ENCODE assay signal across 20 cellular contexts in the genomic region with DNA sequence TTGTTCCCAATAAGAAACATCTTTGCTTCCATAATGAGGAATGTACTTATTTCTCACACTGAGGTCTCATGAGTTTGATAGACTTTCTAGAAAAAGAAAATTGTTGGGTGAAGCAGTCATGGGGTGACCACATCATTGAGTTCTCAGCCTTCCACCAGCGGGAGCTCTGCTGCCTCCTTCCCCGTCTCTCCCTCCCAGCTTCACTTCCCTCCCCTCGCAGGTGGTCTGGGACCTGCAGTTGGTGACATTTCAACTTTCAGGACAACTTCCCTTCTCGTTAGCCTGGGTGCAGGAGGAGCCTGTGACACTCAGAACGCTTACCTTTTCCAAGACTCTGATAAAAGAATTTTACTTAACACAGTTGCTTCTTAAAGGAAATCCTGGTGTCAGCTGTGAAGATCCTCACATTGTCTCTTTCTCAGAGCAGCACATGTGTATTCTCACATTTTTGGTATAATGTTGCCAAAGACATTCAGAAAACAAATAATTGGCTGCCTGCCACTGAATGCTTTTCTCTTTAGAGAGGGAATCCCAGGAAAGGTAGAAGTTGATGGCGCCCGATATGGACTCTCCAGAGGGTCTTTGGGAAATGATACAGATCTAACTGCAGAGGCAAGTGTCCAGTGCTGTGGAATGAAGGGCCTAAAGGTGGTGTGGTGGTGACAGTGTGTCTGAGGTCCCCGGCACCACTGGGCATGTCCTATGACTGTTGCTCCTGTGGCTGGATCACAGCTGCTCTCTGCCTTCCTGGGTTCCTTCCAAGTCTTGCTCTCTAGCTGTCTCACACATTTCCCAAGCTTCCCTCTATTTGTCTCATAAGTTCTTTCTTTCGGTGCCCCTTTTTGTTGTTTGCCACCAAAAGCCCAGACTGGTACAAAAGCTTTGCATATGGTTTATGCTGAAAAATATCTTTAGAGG.
"Had no signal": no experiment of that assay in that cellular context is flagged by ENCODE, and none has a peak within 500 bp of the region (broad histone marks: within the 10 kb centered on the region; RNA-seq: fewer than 3 reads in every experiment).

No MANE protein-coding gene starts in this region.

- H3K4me1 ChIP-seq: gastrocnemius medialis, stomach, tibial nerve had no signal

- H3K4me3 ChIP-seq: gastrocnemius medialis, stomach, suprapubic skin, tibial nerve had no signal

- H3K27me3 ChIP-seq: gastrocnemius medialis, stomach, suprapubic skin, tibial nerve had no signal

- DNase-seq: activated T-cell treated with anti-CD3 and anti-CD28 coated beads, Interleukin-2, amount 50 U/mL, for 1 hour; aorta; central memory CD4-positive, alpha-beta T cell; effector memory CD4-positive, alpha-beta T cell; head of caudate nucleus; islet precursor cell; left cardiac atrium; posterior cingulate gyrus; stimulated activated CD4-positive, alpha-beta T cell treated with anti-CD3 and anti-CD28 coated beads, Interleukin-2, amount 100 ng/mL, for 24 hours; stomach; T-cell; T-helper 9 cell had no signal

- H3K36me3 ChIP-seq: gastrocnemius medialis, stomach, suprapubic skin, tibial nerve had no signal

- H3K9me3 ChIP-seq: gastrocnemius medialis, stomach, suprapubic skin, tibial nerve had no signal

- ATAC-seq: activated naive CD4-positive, alpha-beta T cell treated with anti-CD3 and anti-CD28 coated beads, Interleukin-2, amount 50 U/mL, for 72 hours; activated T-helper 17 cell treated with anti-CD3 and anti-CD28 coated beads, Interleukin-2, amount 50 U/mL, for 72 hours; esophagus mucosa; stimulated activated effector memory CD8-positive, alpha-beta T cell treated with anti-CD3 and anti-CD28 coated beads, Interleukin-12 subunit alpha, Interleukin-12 subunit beta, amount 100 ng/mL, for 72 hours; T-cell; WTC11 had no signal

- H3K27ac ChIP-seq: gastrocnemius medialis, stomach, suprapubic skin, tibial nerve had no signal
